Comparison of ENCODE assay signal across 18 cellular contexts in the genomic region with DNA sequence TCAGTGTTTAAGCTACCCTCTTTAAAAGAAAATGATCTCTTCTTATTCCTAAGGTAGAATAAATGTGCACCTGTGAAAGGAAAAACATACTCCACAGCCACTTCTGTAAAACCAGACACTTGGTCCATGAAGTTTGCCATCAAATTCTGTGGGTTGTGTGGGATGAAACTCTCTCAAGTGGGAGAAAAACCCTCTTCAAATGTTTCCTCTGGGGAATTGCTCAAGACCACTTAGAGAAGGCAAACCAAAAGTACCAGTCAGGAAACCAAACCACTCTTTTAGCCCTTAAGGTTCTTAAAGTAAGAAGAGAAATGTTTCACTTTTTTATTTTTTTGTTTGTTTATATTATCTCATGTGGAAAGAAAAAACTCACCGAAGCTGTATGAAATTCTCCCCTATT. TPM values are rescaled to one million over a fixed set of nuclear protein-coding genes. Genes with fewer than 3 reads are reported as not detected.
DNase-seq lines count a peak whose midpoint lies in the region; TF ChIP-seq lines count a peak whose summit lies in the region.
"Had no signal": no experiment of that assay in that cellular context is flagged by ENCODE, and none has a peak within 500 bp of the region (broad histone marks: within the 10 kb centered on the region; RNA-seq: fewer than 3 reads in every experiment).

No MANE protein-coding gene starts in this region.

- H3K4me3 ChIP-seq in BJ (ENCODE audit: low read depth, low read length) (peak overlapping the region; percentile 57), endodermal cell (ENCODE audit: low read length) (peak overlapping the region; percentile 80), rectal smooth muscle tissue (ENCODE audit: low read length) (no peak overlapping the region)
- H3K4me3 ChIP-seq: body of pancreas had no signal

- H3K4me1 Mint-ChIP-seq in endodermal cell = peaks cover 59% of the 10 kb centered on the region

- TF ChIP-seq CTCF in BJ (IDR thresholded peaks at IDR 0.05; ENCODE audit: insufficient read depth, low read depth, low read length) = no peak
- TF ChIP-seq CTCF in endodermal cell (conservative IDR thresholded peaks at IDR 0.05) = no peak

- H3K36me3 Mint-ChIP-seq in endodermal cell (ENCODE audit: low read depth) = no peaks in the 10 kb centered on the region
- H3K36me3 Mint-ChIP-seq: CD4-positive, alpha-beta memory T cell had no signal

- CTCF ChIA-PET in BJ (lab: Yijun Ruan, JAX) = interaction anchor here (0.5 to 1.0 kb wide), 3 partner anchors 12 to 166 kb away, joined by 3 read pairs; no protein-coding TSS in a partner anchor

- peaks cover 60% of the 10 kb centered on the region for H3K27me3 Mint-ChIP-seq in endodermal cell (ENCODE audit: insufficient read depth)

- POLR2A ChIA-PET in BJ (lab: Charles Lee) = interaction anchor here (0.9 kb wide), 1 partner anchor 76 kb away, joined by 3 read pairs; no protein-coding TSS in a partner anchor

- H3K27ac Mint-ChIP-seq in endodermal cell = no peak overlapping the region
- H3K27ac Mint-ChIP-seq: activated T-cell treated with anti-CD3 and anti-CD28 coated beads, Interleukin-2, amount 50 U/mL, for 24 hours; CD4-positive, alpha-beta memory T cell had no signal

- no peaks in the 10 kb centered on the region for H3K9me3 ChIP-seq in endodermal cell (ENCODE audit: control insufficient read depth, low read length)
- H3K9me3 ChIP-seq: body of pancreas, psoas muscle had no signal

- H3K4me3 Mint-ChIP-seq in endodermal cell = no peak overlapping the region
- H3K4me3 Mint-ChIP-seq: activated T-cell treated with anti-CD3 and anti-CD28 coated beads, Interleukin-2, amount 50 U/mL, for 24 hours; CD4-positive, alpha-beta memory T cell had no signal

- H3K9me3 Mint-ChIP-seq in endodermal cell = no peaks in the 10 kb centered on the region
- H3K9me3 Mint-ChIP-seq: activated T-cell treated with anti-CD3 and anti-CD28 coated beads, Interleukin-2, amount 50 U/mL, for 24 hours had no signal

- H3K36me3 ChIP-seq in BJ (ENCODE audit: control insufficient read depth, insufficient read depth, low read length) (no peaks in the 10 kb centered on the region), endodermal cell (ENCODE audit: control insufficient read depth, insufficient read depth, low read length) (no peaks in the 10 kb centered on the region), rectal smooth muscle tissue (ENCODE audit: control insufficient read depth, insufficient read depth, low read length) (no peaks in the 10 kb centered on the region)

- H3K27me3 ChIP-seq in BJ (ENCODE audit: control insufficient read depth, insufficient read depth, low read length) (no peaks in the 10 kb centered on the region), endodermal cell (ENCODE audit: control insufficient read depth, insufficient read depth, low read length, poor library complexity, severe bottlenecking) (peaks cover 50% of the 10 kb centered on the region), rectal smooth muscle tissue (ENCODE audit: control insufficient read depth, insufficient read depth, low read length) (peaks cover 2% of the 10 kb centered on the region)

- H3K4me1 ChIP-seq in endodermal cell (ENCODE audit: control insufficient read depth, insufficient read depth, low read length) (peaks cover 27% of the 10 kb centered on the region), rectal smooth muscle tissue (ENCODE audit: control insufficient read depth, insufficient read depth, low read length) (peaks cover 3% of the 10 kb centered on the region)
- H3K4me1 ChIP-seq: psoas muscle had no signal

- WGBS in endodermal cell (ENCODE audit: insufficient coverage in 1 of 2, insufficient read length in 1 of 2), 2 experiments = 88% methylated on average over 1 of the region's 1 CpG; no CpG with 5 or more reads in 1 of the 2 experiments

- DNase-seq in BJ (ENCODE audit: low read depth) = no peak
- peak; percentile 21 for DNase-seq in MV-4-11 (lab: John Stamatoyannopoulos, UW)
- DNase-seq in endodermal cell = no peak
- no peak for DNase-seq in AML-193 (lab: John Stamatoyannopoulos, UW)
- no peak for DNase-seq in retina
- no peak for DNase-seq in activated gamma-delta T cell (lab: John Stamatoyannopoulos, UW)
- DNase-seq in kidney tubule cell (ENCODE audit: low spot score) = no peak
- DNase-seq: activated CD4-positive, CD25-positive, alpha-beta regulatory T cell treated with anti-CD3 and anti-CD28 coated beads, Interleukin-2, amount 50 U/mL, for 72 hours; activated T-cell treated with anti-CD3 and anti-CD28 coated beads, Interleukin-2, amount 50 U/mL, for 24 hours; body of pancreas; CD4-positive, alpha-beta memory T cell; NCI-H2081; psoas muscle; stimulated activated CD4-positive, alpha-beta T cell treated with anti-CD3 and anti-CD28 coated beads, Interleukin-4, amount 100 ng/mL, for 4 hours; stimulated activated naive CD4-positive, alpha-beta T cell had no signal

- H3K9ac ChIP-seq in endodermal cell (ENCODE audit: extremely low read depth, low read length, poor library complexity, severe bottlenecking) = no peak overlapping the region
- no peak overlapping the region for H3K9ac ChIP-seq in rectal smooth muscle tissue (ENCODE audit: low read length)
- H3K9ac ChIP-seq: KMS-11 had no signal

- H3K27ac ChIP-seq in endodermal cell (ENCODE audit: low read depth, low read length) (no peak overlapping the region), rectal smooth muscle tissue (ENCODE audit: low read depth, low read length) (peak overlapping the region; percentile 87)
- H3K27ac ChIP-seq: body of pancreas, KMS-11, psoas muscle had no signal

RNA-seq across cellular contexts. Expression of gene COL8A1, which starts 1.2 kb away (rescaled TPM):
- 186 and 213 TPM in 2 replicates for polyA plus RNA-seq in BJ (2011; rRNA removed)
- 140 and 208 TPM in 2 replicates for polyA minus RNA-seq in BJ (2011; rRNA and poly(A)+ RNA removed)
- total RNA-seq in endodermal cell = 1 to 10 TPM; 3.5 to 3.9 TPM
- polyA plus RNA-seq in endodermal cell (2013, experiment 1 of 2) = 5.5 TPM
- 6.3 TPM for polyA plus RNA-seq in endodermal cell (2013, experiment 2 of 2)
- total RNA-seq: CD4-positive, alpha-beta memory T cell; mononuclear cell had no signal
- polyA plus RNA-seq: CD4-positive, alpha-beta memory T cell had no signal
